Comparison of ENCODE assay signal across 9 cellular contexts in the genomic region with DNA sequence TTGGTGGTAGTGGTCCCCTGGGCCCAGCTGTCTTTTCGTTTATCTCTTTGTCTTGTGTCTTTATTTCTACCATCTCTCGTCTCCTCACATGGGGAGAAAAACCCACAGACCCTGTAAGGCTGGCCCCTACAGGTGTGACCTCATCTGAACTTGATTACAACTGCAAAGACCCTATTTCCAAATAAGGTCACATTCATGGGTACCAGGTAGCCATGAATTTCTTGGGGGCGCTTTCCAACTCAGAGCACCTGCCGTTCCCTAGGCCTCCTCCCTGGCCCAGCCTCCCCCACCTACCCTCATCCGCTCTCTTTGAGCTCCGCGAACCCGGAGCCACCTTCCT. TPM values are rescaled to one million over a fixed set of nuclear protein-coding genes. Genes with fewer than 3 reads are reported as not detected.
DNase-seq lines count a peak whose midpoint lies in the region; ATAC-seq and FAIRE-seq lines count a peak whose summit lies in the region.
"Had no signal": no experiment of that assay in that cellular context is flagged by ENCODE, and none has a peak within 500 bp of the region (broad histone marks: within the 10 kb centered on the region; RNA-seq: fewer than 3 reads in every experiment).

No MANE protein-coding gene starts in this region.

- H3K36me3 Mint-ChIP-seq in activated T-cell treated with anti-CD3 and anti-CD28 coated beads, Interleukin-2, amount 50 U/mL, for 4 hours (ENCODE audit: insufficient read depth), result no peaks in the 10 kb centered on the region
- H3K36me3 Mint-ChIP-seq in activated naive CD8-positive, alpha-beta T cell treated with anti-CD3 and anti-CD28 coated beads, Interleukin-2, amount 10 ng/mL, durations not matched to agents 7 days and 5 days, result no peaks in the 10 kb centered on the region
- H3K36me3 Mint-ChIP-seq in stimulated activated naive B cell treated with anti-CD40 and anti-IgM and Interleukin-4, amounts not matched to agents 10 μg/mL and 1 μg/mL and 100 μg/mL, for 72 hours, result peaks cover 0 to 3% of the 10 kb centered on the region in 2 donors

- no peaks in the 10 kb centered on the region for H3K79me2 ChIP-seq in Karpas-422 (ENCODE audit: low read length)

- peak overlapping the region; percentile 88 for H3K4me2 ChIP-seq in Karpas-422 (ENCODE audit: low read depth, low read length, poor library complexity, severe bottlenecking)

- ATAC-seq in activated T-cell treated with anti-CD3 and anti-CD28 coated beads, Interleukin-2, amount 50 U/mL, for 4 hours, result no peak
- ATAC-seq in activated naive CD8-positive, alpha-beta T cell treated with anti-CD3 and anti-CD28 coated beads, Interleukin-2, amount 10 ng/mL, durations not matched to agents 7 days and 5 days (ENCODE audit: low read depth), result no peak
- ATAC-seq in stimulated activated naive B cell treated with anti-CD40 and anti-IgM and Interleukin-4, amounts not matched to agents 10 μg/mL and 1 μg/mL and 100 μg/mL, for 72 hours (replicated peaks), result no peak

- H3K4me3 Mint-ChIP-seq in activated T-cell treated with anti-CD3 and anti-CD28 coated beads, Interleukin-2, amount 50 U/mL, for 4 hours, result peak overlapping the region; percentile 76
- H3K4me3 Mint-ChIP-seq in activated naive CD8-positive, alpha-beta T cell treated with anti-CD3 and anti-CD28 coated beads, Interleukin-2, amount 10 ng/mL, durations not matched to agents 7 days and 5 days, result peak overlapping the region; percentile 78
- peak overlapping the region; percentile 80 to 82 for H3K4me3 Mint-ChIP-seq in stimulated activated naive B cell treated with anti-CD40 and anti-IgM and Interleukin-4, amounts not matched to agents 10 μg/mL and 1 μg/mL and 100 μg/mL, for 72 hours

- DNase-seq in activated T-cell treated with anti-CD3 and anti-CD28 coated beads, Interleukin-2, amount 50 U/mL, for 4 hours, result no peak
- no peak for DNase-seq in activated T-cell treated with anti-CD3 and anti-CD28 coated beads, Interleukin-2, amount 50 U/mL, for 48 hours
- DNase-seq in Karpas-422 (no peak), GM19239 (ENCODE audit: insufficient read length, low spot score) (no peak), NCI-H82 (lab: John Stamatoyannopoulos, UW) (no peak)
- no peak for DNase-seq in activated naive CD8-positive, alpha-beta T cell treated with anti-CD3 and anti-CD28 coated beads, Interleukin-2, amount 10 ng/mL, durations not matched to agents 7 days and 5 days
- no peak for DNase-seq in stimulated activated naive B cell treated with anti-CD40 and anti-IgM and Interleukin-4, amounts not matched to agents 10 μg/mL and 1 μg/mL and 100 μg/mL, for 72 hours
- DNase-seq in stimulated activated CD4-positive, alpha-beta T cell treated with anti-CD3 and anti-CD28 coated beads, Interleukin-4, amount 100 ng/mL, for 4 hours, result no peak

- H3K4me1 Mint-ChIP-seq in activated T-cell treated with anti-CD3 and anti-CD28 coated beads, Interleukin-2, amount 50 U/mL, for 4 hours (ENCODE audit: low read depth), result peaks cover 28% of the 10 kb centered on the region
- H3K4me1 Mint-ChIP-seq in activated naive CD8-positive, alpha-beta T cell treated with anti-CD3 and anti-CD28 coated beads, Interleukin-2, amount 10 ng/mL, durations not matched to agents 7 days and 5 days, result peaks cover 19% of the 10 kb centered on the region
- H3K4me1 Mint-ChIP-seq in stimulated activated naive B cell treated with anti-CD40 and anti-IgM and Interleukin-4, amounts not matched to agents 10 μg/mL and 1 μg/mL and 100 μg/mL, for 72 hours, result peaks cover 36 to 54% of the 10 kb centered on the region in 2 donors

- POLR2A ChIA-PET in activated naive CD8-positive, alpha-beta T cell treated with anti-CD3 and anti-CD28 coated beads, Interleukin-2, amount 10 ng/mL, durations not matched to agents 7 days and 5 days (lab: Charles Lee), result interaction anchor here (0.8 to 2.2 kb wide), 3 partner anchors 48 to 85 kb away, joined by 3 to 6 read pairs (median 3); partner anchors contain the start of gene POLDIP3

- peak overlapping the region; percentile 62 for H3K4me3 ChIP-seq in Karpas-422 (ENCODE audit: low read length)
- H3K4me3 ChIP-seq: ovary had no signal

- peak overlapping the region; percentile 91 for H3K27ac ChIP-seq in Karpas-422 (ENCODE audit: low read length)
- H3K27ac ChIP-seq: ovary had no signal

- H3K4me1 ChIP-seq in Karpas-422 (ENCODE audit: low read length), result peaks cover 51% of the 10 kb centered on the region

- H3K27me3 Mint-ChIP-seq in activated T-cell treated with anti-CD3 and anti-CD28 coated beads, Interleukin-2, amount 50 U/mL, for 4 hours (ENCODE audit: low read depth), result peaks cover 2% of the 10 kb centered on the region
- H3K27me3 Mint-ChIP-seq in activated naive CD8-positive, alpha-beta T cell treated with anti-CD3 and anti-CD28 coated beads, Interleukin-2, amount 10 ng/mL, durations not matched to agents 7 days and 5 days, result peaks cover 2% of the 10 kb centered on the region
- no peaks in the 10 kb centered on the region for H3K27me3 Mint-ChIP-seq in stimulated activated naive B cell treated with anti-CD40 and anti-IgM and Interleukin-4, amounts not matched to agents 10 μg/mL and 1 μg/mL and 100 μg/mL, for 72 hours

- H4K20me1 ChIP-seq in Karpas-422 (ENCODE audit: insufficient read depth, low read depth, low read length), result no peaks in the 10 kb centered on the region

- peak overlapping the region; percentile 95 for H3K27ac Mint-ChIP-seq in activated naive CD8-positive, alpha-beta T cell treated with anti-CD3 and anti-CD28 coated beads, Interleukin-2, amount 10 ng/mL, durations not matched to agents 7 days and 5 days
- H3K27ac Mint-ChIP-seq in stimulated activated naive B cell treated with anti-CD40 and anti-IgM and Interleukin-4, amounts not matched to agents 10 μg/mL and 1 μg/mL and 100 μg/mL, for 72 hours, result peak overlapping the region; percentile 94

- no peak for FAIRE-seq in GM19239 (lab: Jason Lieb, UNC)

- peak overlapping the region; percentile 32; the same call in 1 of the 2 replicates for H2AFZ ChIP-seq in Karpas-422 (ENCODE audit: low read length)

- peak overlapping the region; percentile 72 for H3K9ac ChIP-seq in Karpas-422 (ENCODE audit: low read length)

- H3K36me3 ChIP-seq in Karpas-422 (ENCODE audit: insufficient read depth, low read length), result no peaks in the 10 kb centered on the region
- H3K36me3 ChIP-seq: ovary had no signal

- H3K9me3 Mint-ChIP-seq in activated T-cell treated with anti-CD3 and anti-CD28 coated beads, Interleukin-2, amount 50 U/mL, for 4 hours, result no peaks in the 10 kb centered on the region
- H3K9me3 Mint-ChIP-seq in activated naive CD8-positive, alpha-beta T cell treated with anti-CD3 and anti-CD28 coated beads, Interleukin-2, amount 10 ng/mL, durations not matched to agents 7 days and 5 days, result no peaks in the 10 kb centered on the region
- no peaks in the 10 kb centered on the region for H3K9me3 Mint-ChIP-seq in stimulated activated naive B cell treated with anti-CD40 and anti-IgM and Interleukin-4, amounts not matched to agents 10 μg/mL and 1 μg/mL and 100 μg/mL, for 72 hours

- H3K9me2 ChIP-seq in Karpas-422 (replicated peaks; ENCODE audit: insufficient read depth, low read length), result no peaks in the 10 kb centered on the region

- no peaks in the 10 kb centered on the region for H3K27me3 ChIP-seq in Karpas-422 (ENCODE audit: low read length)
- H3K27me3 ChIP-seq: ovary had no signal

- H3K9me3 ChIP-seq in Karpas-422 (ENCODE audit: low read length), result no peaks in the 10 kb centered on the region
- H3K9me3 ChIP-seq: ovary had no signal

RNA-seq across cellular contexts. Expression of gene RRP7A, which starts 14.0 kb away (rescaled TPM):
- 100 to 1,000 TPM; 214 to 258 (median 217) TPM for total RNA-seq in activated T-cell treated with anti-CD3 and anti-CD28 coated beads, Interleukin-2, amount 50 U/mL, for 4 hours
- 19.2 and 45.1 TPM in 2 replicates for total RNA-seq in Karpas-422 (2014; rRNA removed; shearing (Covaris generic); ENCODE audit: low replicate concordance)
- 10 to 100 TPM; 69.9 to 72.1 TPM for total RNA-seq in activated naive CD8-positive, alpha-beta T cell treated with anti-CD3 and anti-CD28 coated beads, Interleukin-2, amount 10 ng/mL, durations not matched to agents 7 days and 5 days

RNA-seq across cellular contexts. Expression of gene SERHL2, which starts 20.1 kb away (rescaled TPM):
- under 1 TPM; 0.55 to 0.96 (median 0.79) TPM for total RNA-seq in activated T-cell treated with anti-CD3 and anti-CD28 coated beads, Interleukin-2, amount 50 U/mL, for 4 hours
- total RNA-seq in Karpas-422 (2014; rRNA removed; shearing (Covaris generic); ENCODE audit: low replicate concordance), result 3.2 and 3.7 TPM in 2 replicates
- 1 to 10 TPM; 1.0 to 2.2 TPM for total RNA-seq in activated naive CD8-positive, alpha-beta T cell treated with anti-CD3 and anti-CD28 coated beads, Interleukin-2, amount 10 ng/mL, durations not matched to agents 7 days and 5 days
